Comparison of ENCODE assay signal across 23 cellular contexts in the genomic region with DNA sequence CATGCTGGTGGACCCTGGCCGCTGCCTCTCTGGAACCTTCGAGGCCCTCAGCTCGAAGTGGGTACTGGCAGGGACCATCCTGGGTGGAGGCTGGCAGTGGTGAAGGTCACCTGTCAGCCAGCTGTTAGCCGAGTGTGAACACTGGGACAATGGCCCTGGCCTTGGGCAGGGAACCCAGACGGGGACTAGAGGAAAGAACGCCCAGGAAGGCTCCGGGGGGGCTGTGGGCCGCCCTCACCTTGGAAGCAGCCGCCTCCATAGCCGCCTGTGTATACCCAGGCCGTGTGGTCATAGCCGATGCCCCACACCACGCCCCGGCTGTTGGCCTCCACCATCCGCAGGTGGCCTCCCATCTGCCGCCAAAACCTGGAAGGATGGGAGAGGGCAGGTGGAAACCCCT. TPM values are rescaled to one million over a fixed set of nuclear protein-coding genes. Genes with fewer than 3 reads are reported as not detected.
DNase-seq lines count a peak whose midpoint lies in the region; ATAC-seq, FAIRE-seq and TF ChIP-seq lines count a peak whose summit lies in the region.
"Had no signal": no experiment of that assay in that cellular context is flagged by ENCODE, and none has a peak within 500 bp of the region (broad histone marks: within the 10 kb centered on the region; RNA-seq: fewer than 3 reads in every experiment).

No MANE protein-coding gene starts in this region.

- CTCF ChIA-PET in H1 (lab: Charles Lee; ENCODE audit: partially characterized antibody), result interaction anchor here (1.4 kb wide), 1 partner anchor 60 kb away, joined by 5 read pairs; no protein-coding TSS in a partner anchor

- H3K9me3 ChIP-seq in right cardiac atrium (ENCODE audit: control insufficient read depth, low read length) (no peaks in the 10 kb centered on the region), left ventricle myocardium inferior (replicated peaks) (no peaks in the 10 kb centered on the region), H1 (ENCODE audit: insufficient read depth in 2 of 2, low read depth in 1 of 2, low read length in 1 of 2) (no peaks in the 10 kb centered on the region), neuronal stem cell (replicated peaks in 1 of 2; ENCODE audit: control insufficient read depth in 2 of 2, insufficient read depth in 1 of 2, low read depth in 1 of 2, low read length in 2 of 2) (no peaks in the 10 kb centered on the region)

- H3K4ac ChIP-seq in H1 (replicated peaks; ENCODE audit: insufficient read length, low read depth, low read length), result no peak overlapping the region
- no peak overlapping the region for H3K4ac ChIP-seq in neuronal stem cell (ENCODE audit: low read length)

- H4K20me1 ChIP-seq in H1 (replicated peaks in 1 of 2; ENCODE audit: control insufficient read depth in 1 of 2, insufficient read depth in 2 of 2, low read length in 2 of 2), result peaks cover 2 to 4% of the 10 kb centered on the region in 2 experiments

- WGBS in right cardiac atrium, result 92% methylated on average over 16 of the region's 16 CpGs
- 94% methylated on average over 16 of the region's 16 CpGs; no CpG with 5 or more reads in 1 of the 2 experiments for WGBS in H1 (ENCODE audit: extremely low coverage in 1 of 2, insufficient coverage in 1 of 2, insufficient read length in 1 of 2, insufficient replicate concordance in 2 of 2, low coverage in 1 of 2, low lambda C conversion rate in 2 of 2, missing lambda C conversion rate in 1 of 2), 2 experiments
- no CpG with 5 or more reads among the region's 16 CpGs for WGBS in neuronal stem cell (ENCODE audit: extremely low coverage in 2 of 2, insufficient read length in 2 of 2, insufficient replicate concordance in 1 of 2), 2 donors

- peak overlapping the region; percentile 75 for H3K27ac Mint-ChIP-seq in stimulated activated naive B cell treated with anti-CD40 and anti-IgM and Interleukin-4, amounts not matched to agents 10 μg/mL and 1 μg/mL and 100 μg/mL, for 72 hours
- H3K27ac Mint-ChIP-seq: B cell; CD8-positive, alpha-beta T cell had no signal

- H4K91ac ChIP-seq in H1 (replicated peaks; ENCODE audit: insufficient read length, low read length), result no peak overlapping the region
- H4K91ac ChIP-seq in neuronal stem cell (ENCODE audit: low read depth, low read length, poor library complexity), result no peak overlapping the region

- H3K27me3 Mint-ChIP-seq in stimulated activated naive B cell treated with anti-CD40 and anti-IgM and Interleukin-4, amounts not matched to agents 10 μg/mL and 1 μg/mL and 100 μg/mL, for 72 hours, result no peaks in the 10 kb centered on the region
- H3K27me3 Mint-ChIP-seq: B cell had no signal

- H2BK120ac ChIP-seq in H1 (replicated peaks; ENCODE audit: low read depth, low read length) (no peak overlapping the region), neuronal stem cell (ENCODE audit: low read depth, low read length) (no peak overlapping the region)

- no peak for FAIRE-seq in H1 (lab: Jason Lieb, UNC)
- FAIRE-seq: D721Med, G401.6, GM12891, HepG2, HTR-8/SVneo had no signal

- no peak for TF ChIP-seq POLR2A in H1 (IDR thresholded peaks at IDR 0.05; ENCODE audit: control extremely low read depth in 1 of 2, low read depth in 2 of 2, low read length in 2 of 2)

- H4K8ac ChIP-seq in H1 (ENCODE audit: extremely low read depth, insufficient read depth, low read length) (no peak overlapping the region), neuronal stem cell (ENCODE audit: low read depth, low read length) (no peak overlapping the region)

- H3K79me1 ChIP-seq in H1 (ENCODE audit: low read depth, low read length), result no peaks in the 10 kb centered on the region
- H3K79me1 ChIP-seq in neuronal stem cell (ENCODE audit: low read depth, low read length), result peaks cover 4% of the 10 kb centered on the region

- H3K4me3 ChIP-seq in right cardiac atrium (ENCODE audit: low read length), result no peak overlapping the region
- no peak overlapping the region for H3K4me3 ChIP-seq in left ventricle myocardium inferior
- H3K4me3 ChIP-seq in H1 (ENCODE audit: extremely low read depth in 1 of 4, insufficient read depth in 2 of 4, low read depth in 3 of 4, low read length in 4 of 4), result no peak overlapping the region
- H3K4me3 ChIP-seq in neuronal stem cell (ENCODE audit: low read length in 2 of 2), result no peak overlapping the region

- TF ChIP-seq CTCF in left ventricle myocardium inferior (IDR thresholded peaks at IDR 0.05; ENCODE audit: borderline replicate concordance), result no peak
- no peak for TF ChIP-seq CTCF in H1 (IDR thresholded peaks at IDR 0.05; ENCODE audit: control extremely low read depth in 1 of 3, insufficient read depth in 1 of 3, low read depth in 1 of 3, low read length in 3 of 3)

- H2BK12ac ChIP-seq in H1 (ENCODE audit: low read depth, low read length) (no peak overlapping the region), neuronal stem cell (ENCODE audit: low read length) (no peak overlapping the region)

- H3K36me3 ChIP-seq in left ventricle myocardium inferior (peaks cover 91% of the 10 kb centered on the region), H1 (ENCODE audit: control insufficient read depth in 2 of 4, insufficient read depth in 4 of 4, low read length in 3 of 4) (no peaks in the 10 kb centered on the region), neuronal stem cell (replicated peaks in 1 of 2; ENCODE audit: control insufficient read depth in 2 of 2, insufficient read depth in 2 of 2, low read length in 2 of 2) (peaks cover 10 to 15% of the 10 kb centered on the region in 2 donors)

- H3K36me3 Mint-ChIP-seq in stimulated activated naive B cell treated with anti-CD40 and anti-IgM and Interleukin-4, amounts not matched to agents 10 μg/mL and 1 μg/mL and 100 μg/mL, for 72 hours, result peaks cover 39 to 44% of the 10 kb centered on the region in 2 donors

- H3K79me2 ChIP-seq in H1 (ENCODE audit: control insufficient read depth in 1 of 2, insufficient read depth in 2 of 2, low read length in 2 of 2), result no peaks in the 10 kb centered on the region

- H3K18ac ChIP-seq in H1 (ENCODE audit: extremely low read depth, low read length) (no peak overlapping the region), neuronal stem cell (ENCODE audit: low read length) (no peak overlapping the region)

- H3K4me1 Mint-ChIP-seq in stimulated activated naive B cell treated with anti-CD40 and anti-IgM and Interleukin-4, amounts not matched to agents 10 μg/mL and 1 μg/mL and 100 μg/mL, for 72 hours, result peaks cover 0 to 6% of the 10 kb centered on the region in 2 donors
- H3K4me1 Mint-ChIP-seq: B cell, CD14-positive monocyte had no signal

- no peak overlapping the region for H2BK15ac ChIP-seq in H1 (ENCODE audit: low read length)
- H2BK15ac ChIP-seq in neuronal stem cell (ENCODE audit: low read length), result no peak overlapping the region

- H3K27ac ChIP-seq in right cardiac atrium (ENCODE audit: low read length) (no peak overlapping the region), left ventricle myocardium inferior (replicated peaks) (no peak overlapping the region), H1 (ENCODE audit: low read depth, low read length) (no peak overlapping the region), neuronal stem cell (replicated peaks; ENCODE audit: low read length) (no peak overlapping the region)

- H3K27me3 ChIP-seq in right cardiac atrium (ENCODE audit: control insufficient read depth, insufficient read depth) (no peaks in the 10 kb centered on the region), left ventricle myocardium inferior (ENCODE audit: low read depth) (no peaks in the 10 kb centered on the region), H1 (replicated peaks in 1 of 4; ENCODE audit: control insufficient read depth in 3 of 4, extremely low read depth in 1 of 4, insufficient read depth in 3 of 4, low read length in 3 of 4) (no peaks in the 10 kb centered on the region), neuronal stem cell (ENCODE audit: control insufficient read depth in 3 of 3, insufficient read depth in 3 of 3, low read depth in 1 of 3, low read length in 3 of 3) (no peaks in the 10 kb centered on the region)

- no peak overlapping the region for H3K4me2 ChIP-seq in H1 (ENCODE audit: insufficient read depth in 1 of 2, low read depth in 2 of 2, low read length in 2 of 2)
- H3K4me2 ChIP-seq in neuronal stem cell (ENCODE audit: insufficient read depth, low read length, poor library complexity, severe bottlenecking), result no peak overlapping the region

- ATAC-seq in right cardiac atrium, result no peak
- no peak for ATAC-seq in stimulated activated naive B cell treated with anti-CD40 and anti-IgM and Interleukin-4, amounts not matched to agents 10 μg/mL and 1 μg/mL and 100 μg/mL, for 72 hours (replicated peaks)
- ATAC-seq in GM19395 (IDR thresholded peaks at IDR 0.05; ENCODE audit: unreplicated experiment), result no peak
- ATAC-seq: CD8-positive, alpha-beta T cell; HCT116 had no signal

- no peak for TF ChIP-seq EP300 in H1 (IDR thresholded peaks at IDR 0.05; ENCODE audit: borderline replicate concordance in 1 of 2, low read depth in 2 of 2, low read length in 2 of 2)

- no peak for TF ChIP-seq RAD21 in H1 (IDR thresholded peaks at IDR 0.05 in 1 of 2, conservative IDR thresholded peaks at IDR 0.05 in 1 of 2; ENCODE audit: low read depth in 2 of 2, low read length in 2 of 2)

- no peak overlapping the region for H3K14ac ChIP-seq in H1 (ENCODE audit: insufficient read length)
- peak overlapping the region; percentile 8 for H3K14ac ChIP-seq in neuronal stem cell (ENCODE audit: low read length)

- H2AK5ac ChIP-seq in H1 (ENCODE audit: low read depth, low read length) (no peak overlapping the region), neuronal stem cell (ENCODE audit: low read depth, low read length) (peak overlapping the region; percentile 70)

- H2BK5ac ChIP-seq in H1 (ENCODE audit: low read depth, low read length), result no peak overlapping the region
- no peak overlapping the region for H2BK5ac ChIP-seq in neuronal stem cell (ENCODE audit: low read length)

- H2BK20ac ChIP-seq in H1 (ENCODE audit: low read length), result no peak overlapping the region

- H3K9ac ChIP-seq in H1 (replicated peaks in 1 of 4; ENCODE audit: extremely low read depth in 1 of 4, low read depth in 3 of 4, low read length in 3 of 4) (no peak overlapping the region), neuronal stem cell (ENCODE audit: low read depth, low read length, poor library complexity) (no peak overlapping the region)

- H3K9me3 Mint-ChIP-seq in stimulated activated naive B cell treated with anti-CD40 and anti-IgM and Interleukin-4, amounts not matched to agents 10 μg/mL and 1 μg/mL and 100 μg/mL, for 72 hours, result no peaks in the 10 kb centered on the region
- H3K9me3 Mint-ChIP-seq: CD14-positive monocyte; CD8-positive, alpha-beta T cell had no signal

- H3K56ac ChIP-seq in H1 (replicated peaks; ENCODE audit: insufficient read length, low read depth, low read length), result no peak overlapping the region

- H4K5ac ChIP-seq in H1 (ENCODE audit: insufficient read length, low read depth, low read length), result no peak overlapping the region

- intact Hi-C loops in right cardiac atrium (cut with DNase I), result no loop called here
- intact Hi-C loops in left ventricle myocardium inferior (cut with micrococcal nuclease), result no loop called here

- POLR2A ChIA-PET in H1 (lab: Charles Lee; ENCODE audit: partially characterized antibody), result interaction anchor here (1.2 kb wide), 1 partner anchor 16 kb away, joined by 3 read pairs; no protein-coding TSS in a partner anchor

- H3K4me1 ChIP-seq in right cardiac atrium (ENCODE audit: control insufficient read depth, insufficient read depth, low read length) (no peaks in the 10 kb centered on the region), left ventricle myocardium inferior (no peaks in the 10 kb centered on the region), H1 (replicated peaks in 1 of 4; ENCODE audit: control insufficient read depth in 3 of 4, insufficient read depth in 4 of 4, low read length in 3 of 4) (no peaks in the 10 kb centered on the region; a peak in 3 of 7 replicates), neuronal stem cell (ENCODE audit: control insufficient read depth in 2 of 2, insufficient read depth in 1 of 2, low read depth in 1 of 2, low read length in 2 of 2) (no peaks in the 10 kb centered on the region)

- peak in 2 of 3 donors; percentile 19 to 50 for DNase-seq in right cardiac atrium
- no peak for DNase-seq in left ventricle myocardium inferior
- DNase-seq in H1 (ENCODE audit: low read depth in 1 of 2, low spot score in 2 of 2), result no peak
- DNase-seq in neuronal stem cell (ENCODE audit: low spot score), result no peak
- no peak for DNase-seq in stimulated activated naive B cell treated with anti-CD40 and anti-IgM and Interleukin-4, amounts not matched to agents 10 μg/mL and 1 μg/mL and 100 μg/mL, for 72 hours
- DNase-seq in dedifferentiated amniotic fluid mesenchymal stem cell (ENCODE audit: extremely low spot score), result no peak
- no peak for DNase-seq in NCI-H2171 (lab: John Stamatoyannopoulos, UW)
- DNase-seq: CD8-positive, alpha-beta T cell; COR-L47; DMS153; DMS79 treated with DMSO at 0.1 percent for 48 hours; EL; GOT3 had no signal

- no peak overlapping the region for H3K23ac ChIP-seq in H1 (ENCODE audit: insufficient read length)
- no peak overlapping the region for H3K23ac ChIP-seq in neuronal stem cell (ENCODE audit: low read depth, low read length, poor library complexity)

- no peak overlapping the region for H3K4me3 Mint-ChIP-seq in stimulated activated naive B cell treated with anti-CD40 and anti-IgM and Interleukin-4, amounts not matched to agents 10 μg/mL and 1 μg/mL and 100 μg/mL, for 72 hours
- H3K4me3 Mint-ChIP-seq: B cell; CD14-positive monocyte; CD8-positive, alpha-beta T cell had no signal

- no peak overlapping the region for H2AFZ ChIP-seq in H1 (ENCODE audit: low read length)
- H2AFZ ChIP-seq in neuronal stem cell (ENCODE audit: low read length), result no peak overlapping the region

- H3K23me2 ChIP-seq in H1 (ENCODE audit: low read depth, low read length), result no peaks in the 10 kb centered on the region

RNA-seq across cellular contexts. Expression of a gene that starts 17.6 kb away (rescaled TPM):
- total RNA-seq in right cardiac atrium (under 1 TPM in 2 of 4 donors, not detected in 2; 0.53 to 0.57 TPM), left ventricle myocardium inferior (not detected)
- polyA plus RNA-seq in right cardiac atrium (not detected), H1 (2011; rRNA removed) (1.1 and 2.2 TPM in 2 replicates)
- 2.7 and 3.5 TPM in 2 replicates for total RNA-seq in H1 (2021; fragmentation: NEBNext Ultra II Directional; extraction: Animal tissue kit (Norgen Biotek cat#: 25700))
- 2.0 TPM for polyA plus RNA-seq in H1 (2011; cell fraction: cytosol; rRNA removed)
- polyA plus RNA-seq in H1 (2011; cell fraction: nucleus; rRNA removed), result 3.2 TPM
- polyA plus RNA-seq in H1 (2012, experiment 1 of 2), result 1.3 to 1.7 TPM (median 1.7 TPM) in 3 of 4 replicates, not detected in the other
- 0.67 TPM for polyA plus RNA-seq in H1 (2012, experiment 2 of 2)
- 3.8 TPM for polyA plus RNA-seq in H1 (2013, experiment 1 of 2)
- 3.4 TPM for polyA plus RNA-seq in H1 (2013, experiment 2 of 2)
- 0.39 TPM in 1 of 2 replicates, not detected in the other for polyA minus RNA-seq in H1 (2011; rRNA and poly(A)+ RNA removed)
- polyA minus RNA-seq in H1 (2011; cell fraction: cytosol; rRNA and poly(A)+ RNA removed), result not detected
- polyA minus RNA-seq in H1 (2011; cell fraction: nucleus; rRNA and poly(A)+ RNA removed), result 2.1 TPM
- 2.4 TPM for polyA plus RNA-seq in neuronal stem cell (2013, experiment 1 of 2)
- 2.2 TPM for polyA plus RNA-seq in neuronal stem cell (2013, experiment 2 of 2)
- total RNA-seq: A172; CD8-positive, alpha-beta T cell had no signal
- polyA plus RNA-seq: CD14-positive monocyte had no signal

RNA-seq across cellular contexts. Expression of a gene that starts 23.2 kb away (rescaled TPM):
- total RNA-seq in right cardiac atrium (10 to 100 TPM; 20.9 to 25.5 (median 25.1) TPM), left ventricle myocardium inferior (17.3 TPM)
- polyA plus RNA-seq in right cardiac atrium (10.5 TPM), H1 (2011; rRNA removed) (1.3 and 2.4 TPM in 2 replicates)
- 11.1 and 11.4 TPM in 2 replicates for total RNA-seq in H1 (2021; fragmentation: NEBNext Ultra II Directional; extraction: Animal tissue kit (Norgen Biotek cat#: 25700))
- 4.1 TPM for polyA plus RNA-seq in H1 (2011; cell fraction: cytosol; rRNA removed)
- 9.3 TPM for polyA plus RNA-seq in H1 (2011; cell fraction: nucleus; rRNA removed)
- polyA plus RNA-seq in H1 (2012, experiment 1 of 2), result 7.8 to 10.2 TPM (median 8.4 TPM) in 4 replicates
- polyA plus RNA-seq in H1 (2012, experiment 2 of 2), result 6.2 TPM
- polyA plus RNA-seq in H1 (2013, experiment 1 of 2), result 3.3 TPM
- 3.3 TPM for polyA plus RNA-seq in H1 (2013, experiment 2 of 2)
- 3.1 and 4.7 TPM in 2 replicates for polyA minus RNA-seq in H1 (2011; rRNA and poly(A)+ RNA removed)
- polyA minus RNA-seq in H1 (2011; cell fraction: cytosol; rRNA and poly(A)+ RNA removed), result 2.8 TPM
- polyA minus RNA-seq in H1 (2011; cell fraction: nucleus; rRNA and poly(A)+ RNA removed), result 8.1 TPM
- 7.3 TPM for polyA plus RNA-seq in neuronal stem cell (2013, experiment 1 of 2)
- 7.5 TPM for polyA plus RNA-seq in neuronal stem cell (2013, experiment 2 of 2)

RNA-seq across cellular contexts. Expression of a gene that starts 52.7 kb away (rescaled TPM):
- total RNA-seq in right cardiac atrium (100 to 1,000 TPM; 156 to 203 (median 187) TPM), left ventricle myocardium inferior (201 TPM)
- polyA plus RNA-seq in right cardiac atrium (209 TPM), H1 (2011; rRNA removed) (77.5 and 98.4 TPM in 2 replicates)
- total RNA-seq in H1 (2021; fragmentation: NEBNext Ultra II Directional; extraction: Animal tissue kit (Norgen Biotek cat#: 25700)), result 93.4 and 94.0 TPM in 2 replicates
- 51.4 TPM for polyA plus RNA-seq in H1 (2011; cell fraction: cytosol; rRNA removed)
- polyA plus RNA-seq in H1 (2011; cell fraction: nucleus; rRNA removed), result 76.2 TPM
- polyA plus RNA-seq in H1 (2012, experiment 1 of 2), result 80.0 to 96.4 TPM (median 93.0 TPM) in 4 replicates
- polyA plus RNA-seq in H1 (2012, experiment 2 of 2), result 151 TPM
- 114 TPM for polyA plus RNA-seq in H1 (2013, experiment 1 of 2)
- 115 TPM for polyA plus RNA-seq in H1 (2013, experiment 2 of 2)
- polyA minus RNA-seq in H1 (2011; rRNA and poly(A)+ RNA removed), result 38.1 and 52.1 TPM in 2 replicates
- polyA minus RNA-seq in H1 (2011; cell fraction: cytosol; rRNA and poly(A)+ RNA removed), result 36.2 TPM
- 29.3 TPM for polyA minus RNA-seq in H1 (2011; cell fraction: nucleus; rRNA and poly(A)+ RNA removed)
- 197 TPM for polyA plus RNA-seq in neuronal stem cell (2013, experiment 1 of 2)
- 198 TPM for polyA plus RNA-seq in neuronal stem cell (2013, experiment 2 of 2)

Comparison
In these comparisons a context has a peak if more than half of its experiments do, and no peak if none do; other contexts are left out.
1. DNase-seq: peak in right cardiac atrium (2 of 3); none in left ventricle myocardium inferior (single experiment), H1 (0 of 2), neuronal stem cell (single experiment), stimulated activated naive B cell treated with anti-CD40 and anti-IgM and Interleukin-4, amounts not matched to agents 10 μg/mL and 1 μg/mL and 100 μg/mL, for 72 hours (single experiment), dedifferentiated amniotic fluid mesenchymal stem cell (single experiment) and NCI-H2171 (single experiment).